In the genomic region with DNA sequence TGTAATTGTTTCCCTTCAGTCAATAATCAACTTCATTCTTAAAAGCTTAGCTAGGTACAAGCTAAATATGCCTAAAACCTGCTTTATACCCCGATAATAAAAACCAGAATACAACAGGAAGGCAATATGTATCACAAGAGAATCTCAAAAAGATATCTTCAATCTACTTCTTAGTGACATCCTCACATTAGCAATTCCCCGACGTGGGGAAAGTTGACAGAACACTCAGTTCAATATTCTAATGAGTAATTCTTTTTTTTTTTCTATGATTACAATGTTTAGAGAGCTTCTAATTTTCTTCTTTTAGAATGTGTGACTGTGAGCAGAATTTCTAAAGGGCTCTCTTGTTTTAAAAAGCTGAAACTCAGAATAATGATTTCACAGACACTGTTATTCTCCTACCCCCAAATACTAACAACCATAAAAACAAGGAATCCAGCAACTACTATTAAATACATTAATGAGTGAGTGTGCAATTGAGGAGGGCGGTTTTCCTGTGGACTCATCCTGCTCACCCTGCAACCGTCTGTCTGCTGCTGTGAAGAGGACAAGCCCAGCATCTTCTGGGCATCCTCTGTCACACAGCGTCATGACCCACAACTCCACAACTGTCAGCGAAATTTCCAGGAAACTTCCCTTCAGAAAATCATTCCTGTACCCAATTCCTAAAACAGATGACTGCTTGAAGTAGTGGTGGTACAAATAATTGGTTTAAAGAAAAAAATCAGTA, we compare ENCODE assay signal across 21 cellular contexts.
"Had no signal": no experiment of that assay in that cellular context is flagged by ENCODE, and none has a peak within 500 bp of the region (broad histone marks: within the 10 kb centered on the region; RNA-seq: fewer than 3 reads in every experiment).

No MANE protein-coding gene starts in this region.

- H3K4me3 Mint-ChIP-seq: activated B cell treated with CpG ODN at 0.5 μM for 24 hours; activated CD4-positive, alpha-beta memory T cell treated with anti-CD3 and anti-CD28 coated beads for 36 hours; activated naive CD8-positive, alpha-beta T cell treated with anti-CD3 and anti-CD28 coated beads, Interleukin-2, amount 10 ng/mL, durations not matched to agents 7 days and 5 days; mesothelial cell of epicardium; nephron; T-helper 1 cell treated with Interleukin-12 subunit alpha and Interleukin-12 subunit beta and Interleukin-4 antibody, amounts not matched to agents 30 μg/mL and 1 μg/mL, for 36 hours had no signal

- H3K9me3 ChIP-seq: neutrophil, ovary, upper lobe of right lung had no signal

- DNase-seq: activated B cell treated with CpG ODN at 0.5 μM for 24 hours; activated CD4-positive, alpha-beta memory T cell treated with anti-CD3 and anti-CD28 coated beads for 36 hours; activated CD4-positive, alpha-beta T cell treated with anti-CD3 and anti-CD28 coated beads for 4 hours; activated naive CD4-positive, alpha-beta T cell treated with Interleukin-2 at 50 U/mL for 16 hours; activated naive CD8-positive, alpha-beta T cell treated with anti-CD3 and anti-CD28 coated beads, Interleukin-2, amount 10 ng/mL, durations not matched to agents 7 days and 5 days; activated T-cell treated with anti-CD3 and anti-CD28 coated beads, Interleukin-2, amount 50 U/mL, for 48 hours; amniotic stem cell; effector CD4-positive, alpha-beta T cell; islet precursor cell; small intestine; stimulated activated CD4-positive, alpha-beta T cell treated with anti-CD3 and anti-CD28 coated beads, Interleukin-15, amount 100 ng/mL, for 24 hours; stimulated activated CD4-positive, alpha-beta T cell treated with anti-CD3 and anti-CD28 coated beads, Interleukin-2, amount 100 ng/mL, for 48 hours; stimulated activated CD8-positive, alpha-beta memory T cell treated with anti-CD3 and anti-CD28 coated beads, Interleukin-4, amount 100 ng/mL, for 48 hours; stimulated activated naive CD4-positive, alpha-beta T cell; upper lobe of right lung had no signal

- H3K4me1 Mint-ChIP-seq: mesothelial cell of epicardium had no signal

- ATAC-seq: sciatic nerve had no signal

- H3K27ac ChIP-seq: ovary had no signal

- H3K27me3 Mint-ChIP-seq: activated B cell treated with CpG ODN at 0.5 μM for 24 hours; activated CD4-positive, alpha-beta memory T cell treated with anti-CD3 and anti-CD28 coated beads for 36 hours; activated naive CD8-positive, alpha-beta T cell treated with anti-CD3 and anti-CD28 coated beads, Interleukin-2, amount 10 ng/mL, durations not matched to agents 7 days and 5 days had no signal

- H3K36me3 ChIP-seq: neutrophil, ovary, upper lobe of right lung had no signal

- H3K27ac Mint-ChIP-seq: activated B cell treated with CpG ODN at 0.5 μM for 24 hours; activated CD4-positive, alpha-beta memory T cell treated with anti-CD3 and anti-CD28 coated beads for 36 hours; activated naive CD8-positive, alpha-beta T cell treated with anti-CD3 and anti-CD28 coated beads, Interleukin-2, amount 10 ng/mL, durations not matched to agents 7 days and 5 days; mesothelial cell of epicardium; nephron; T-helper 1 cell treated with Interleukin-12 subunit alpha and Interleukin-12 subunit beta and Interleukin-4 antibody, amounts not matched to agents 30 μg/mL and 1 μg/mL, for 36 hours had no signal

- H3K27me3 ChIP-seq: neutrophil, ovary, upper lobe of right lung had no signal

- H3K4me3 ChIP-seq: ovary, upper lobe of right lung had no signal

- H3K9me3 Mint-ChIP-seq: activated B cell treated with CpG ODN at 0.5 μM for 24 hours; activated CD4-positive, alpha-beta memory T cell treated with anti-CD3 and anti-CD28 coated beads for 36 hours; mesothelial cell of epicardium; nephron; T-helper 1 cell treated with Interleukin-12 subunit alpha and Interleukin-12 subunit beta and Interleukin-4 antibody, amounts not matched to agents 30 μg/mL and 1 μg/mL, for 36 hours had no signal
